Comparison of ENCODE assay signal across 8 cellular contexts in the genomic region with DNA sequence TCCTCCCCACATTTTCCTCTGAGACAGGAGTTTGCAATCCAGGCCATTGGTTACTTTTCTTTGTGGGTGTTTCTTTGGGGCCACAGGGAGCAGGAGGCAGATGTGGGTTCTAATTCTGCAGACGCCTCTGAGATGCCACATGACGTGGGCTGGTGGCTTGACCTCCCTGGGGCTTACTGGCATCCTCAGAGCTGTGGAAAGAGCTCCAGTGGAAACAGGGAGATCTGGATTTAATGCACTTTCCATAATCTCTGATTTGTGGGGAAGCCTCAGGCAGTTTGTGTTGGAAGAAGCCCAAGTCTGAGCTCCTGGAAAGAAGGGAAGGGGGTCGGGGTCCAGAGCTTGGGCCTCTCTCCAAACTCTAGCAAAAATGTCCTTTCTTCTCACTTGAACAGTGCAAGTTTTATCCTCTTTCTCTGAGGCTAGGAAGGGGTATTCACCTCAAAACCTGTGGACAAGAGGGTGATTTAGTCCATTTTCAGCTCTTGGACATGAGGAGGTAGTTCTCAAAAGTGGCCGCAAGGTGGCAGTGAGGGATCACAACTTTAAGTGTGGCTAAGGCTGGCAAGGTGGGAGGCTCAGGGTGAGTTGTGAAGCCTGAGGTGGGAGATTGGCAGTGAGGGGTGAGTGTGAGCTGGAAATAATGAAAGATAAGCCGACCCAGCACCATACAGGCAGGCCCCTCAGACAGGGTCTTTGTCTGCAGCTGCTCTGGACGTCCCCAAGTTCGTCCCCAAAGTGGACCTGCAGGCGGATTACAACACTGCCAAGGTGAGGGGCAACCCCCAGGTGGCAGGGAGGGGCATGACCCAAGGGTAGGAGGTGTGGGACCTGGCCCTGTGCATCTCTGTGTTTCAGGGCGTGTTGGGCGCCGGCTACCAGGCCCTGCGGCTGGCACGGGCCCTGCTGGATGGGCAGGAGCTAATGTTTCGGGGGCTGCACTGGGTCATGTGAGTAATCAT. TPM values are rescaled to one million over a fixed set of nuclear protein-coding genes. Genes with fewer than 3 reads are reported as not detected.
DNase-seq lines count a peak whose midpoint lies in the region; ATAC-seq and TF ChIP-seq lines count a peak whose summit lies in the region.

No MANE protein-coding gene starts in this region.

- H3K4me1 ChIP-seq in fibroblast of lung (ENCODE audit: control insufficient read depth, extremely low read depth, insufficient read depth, low read length) (peaks cover 3% of the 10 kb centered on the region), neural progenitor cell (no peaks in the 10 kb centered on the region)

- H3K27me3 Mint-ChIP-seq in neural progenitor cell (ENCODE audit: insufficient read depth, low read depth): peaks cover 2% of the 10 kb centered on the region
- H3K27me3 Mint-ChIP-seq in type B pancreatic cell: peaks cover 3% of the 10 kb centered on the region

- no peaks in the 10 kb centered on the region for H3F3A ChIP-seq in neural progenitor cell (ENCODE audit: low read depth)

- H3K36me3 ChIP-seq in fibroblast of lung (ENCODE audit: control insufficient read depth, insufficient read depth, low read length) (peaks cover 18% of the 10 kb centered on the region), neural progenitor cell (no peaks in the 10 kb centered on the region)

- H3K4me3 Mint-ChIP-seq in neural progenitor cell: no peak overlapping the region
- H3K4me3 Mint-ChIP-seq in type B pancreatic cell: peak overlapping the region; percentile 18

- peaks cover 14% of the 10 kb centered on the region for H3K36me3 Mint-ChIP-seq in neural progenitor cell
- H3K36me3 Mint-ChIP-seq in type B pancreatic cell: peaks cover 13% of the 10 kb centered on the region

- H3K79me2 ChIP-seq in fibroblast of lung (ENCODE audit: control insufficient read depth, insufficient read depth, low read length): no peaks in the 10 kb centered on the region
- no peaks in the 10 kb centered on the region for H3K79me2 ChIP-seq in neural progenitor cell (ENCODE audit: low read depth)

- H3K9ac ChIP-seq in fibroblast of lung (ENCODE audit: insufficient read depth, low read length): no peak overlapping the region
- no peak overlapping the region for H3K9ac ChIP-seq in neural progenitor cell

- no peaks in the 10 kb centered on the region for H3K9me3 Mint-ChIP-seq in neural progenitor cell
- H3K9me3 Mint-ChIP-seq in type B pancreatic cell: no peaks in the 10 kb centered on the region

- H3K27ac Mint-ChIP-seq in neural progenitor cell: no peak overlapping the region
- H3K27ac Mint-ChIP-seq in type B pancreatic cell: peak overlapping the region; percentile 44

- DNase-seq in DMS79 (lab: John Stamatoyannopoulos, UW): peak; percentile 4
- peak; percentile 61 to 68 for DNase-seq in Kasumi-1 (lab: John Stamatoyannopoulos, UW)
- peak; percentile 66 for DNase-seq in RKO (ENCODE audit: low spot score)
- DNase-seq in activated T-cell treated with anti-CD3 and anti-CD28 coated beads, Interleukin-2, amount 50 U/mL, for 48 hours: peak; percentile 80 to 82
- DNase-seq in fibroblast of lung (ENCODE audit: low read depth in 2 of 2): peak; percentile 67 to 82
- DNase-seq in neural progenitor cell (ENCODE audit: low spot score): peak; percentile 83
- no peak for DNase-seq in type B pancreatic cell (ENCODE audit: extremely low spot score, unreplicated experiment)

- no peaks in the 10 kb centered on the region for H3K27me3 ChIP-seq in fibroblast of lung (ENCODE audit: control insufficient read depth, insufficient read depth, low read length)
- H3K27me3 ChIP-seq in neural progenitor cell: no peaks in the 10 kb centered on the region

- TF ChIP-seq CTCF in fibroblast of lung (conservative IDR thresholded peaks at IDR 0.05 in 1 of 2, IDR thresholded peaks at IDR 0.05 in 1 of 2; ENCODE audit: low read depth in 1 of 2, low read length in 2 of 2) (peak; percentile 64 to 81), neural progenitor cell (IDR thresholded peaks at IDR 0.05) (peak; percentile 82), type B pancreatic cell (conservative IDR thresholded peaks at IDR 0.05) (peak; percentile 88)

- H2AFZ ChIP-seq in fibroblast of lung (ENCODE audit: low read length) (no peak overlapping the region), neural progenitor cell (replicated peaks) (no peak overlapping the region)

- H3K4me2 ChIP-seq in fibroblast of lung (ENCODE audit: extremely low read depth, insufficient read depth, low read length): no peak overlapping the region
- no peak overlapping the region for H3K4me2 ChIP-seq in neural progenitor cell

- H3K4me1 Mint-ChIP-seq in neural progenitor cell (peaks cover 3% of the 10 kb centered on the region), type B pancreatic cell (ENCODE audit: unreplicated experiment) (peaks cover 5% of the 10 kb centered on the region)

- H3K4me3 ChIP-seq in fibroblast of lung (replicated peaks in 1 of 4; ENCODE audit: control extremely low read depth in 1 of 4, insufficient read depth in 1 of 4, low read depth in 3 of 4, low read length in 4 of 4) (no peak overlapping the region), neural progenitor cell (no peak overlapping the region)

- no peaks in the 10 kb centered on the region for H4K20me1 ChIP-seq in fibroblast of lung (ENCODE audit: control insufficient read depth, extremely low read depth, insufficient read depth, low read length)
- no peaks in the 10 kb centered on the region for H4K20me1 ChIP-seq in neural progenitor cell (ENCODE audit: low read depth)

- no peak for ATAC-seq in GM19324 (IDR thresholded peaks at IDR 0.05; ENCODE audit: low FRiP score, unreplicated experiment)

- H3K9me3 ChIP-seq in fibroblast of lung (ENCODE audit: control insufficient read depth, insufficient read depth, low read depth, low read length): no peaks in the 10 kb centered on the region
- no peaks in the 10 kb centered on the region for H3K9me3 ChIP-seq in neural progenitor cell (ENCODE audit: low read depth)

- H3K27ac ChIP-seq in fibroblast of lung (ENCODE audit: insufficient read depth, low read length) (no peak overlapping the region), neural progenitor cell (no peak overlapping the region)

RNA-seq across cellular contexts. Expression of gene IKBKE, which starts 9.2 kb away (rescaled TPM):
- total RNA-seq in fibroblast of lung: 9.6 and 10.0 TPM in 2 replicates
- polyA plus RNA-seq in fibroblast of lung: 12.4 and 13.1 TPM in 2 replicates
- 14.2 and 16.1 TPM in 2 replicates for polyA plus RNA-seq in fibroblast of lung (2012)
- polyA minus RNA-seq in fibroblast of lung (ENCODE audit: low replicate concordance): 12.0 and 30.6 TPM in 2 replicates
- 0.26 and 2.7 TPM in 2 replicates for total RNA-seq in neural progenitor cell (ENCODE audit: low replicate concordance)
- total RNA-seq in type B pancreatic cell (ENCODE audit: low replicate concordance): 10.7 and 13.4 TPM in 2 replicates

RNA-seq across cellular contexts. Expression of gene RASSF5, which starts 27.9 kb away (rescaled TPM):
- total RNA-seq in fibroblast of lung (1.8 and 3.0 TPM in 2 replicates), neural progenitor cell (ENCODE audit: low replicate concordance) (0.19 and 0.43 TPM in 2 replicates), type B pancreatic cell (ENCODE audit: low replicate concordance) (3.8 and 5.9 TPM in 2 replicates)
- polyA plus RNA-seq in fibroblast of lung: 1.3 and 2.2 TPM in 2 replicates
- polyA plus RNA-seq in fibroblast of lung (2012): 1.2 and 3.0 TPM in 2 replicates
- 2.9 and 4.9 TPM in 2 replicates for polyA minus RNA-seq in fibroblast of lung (ENCODE audit: low replicate concordance)
